8 cellular contexts compared by ENCODE assay signal in the genomic region with DNA sequence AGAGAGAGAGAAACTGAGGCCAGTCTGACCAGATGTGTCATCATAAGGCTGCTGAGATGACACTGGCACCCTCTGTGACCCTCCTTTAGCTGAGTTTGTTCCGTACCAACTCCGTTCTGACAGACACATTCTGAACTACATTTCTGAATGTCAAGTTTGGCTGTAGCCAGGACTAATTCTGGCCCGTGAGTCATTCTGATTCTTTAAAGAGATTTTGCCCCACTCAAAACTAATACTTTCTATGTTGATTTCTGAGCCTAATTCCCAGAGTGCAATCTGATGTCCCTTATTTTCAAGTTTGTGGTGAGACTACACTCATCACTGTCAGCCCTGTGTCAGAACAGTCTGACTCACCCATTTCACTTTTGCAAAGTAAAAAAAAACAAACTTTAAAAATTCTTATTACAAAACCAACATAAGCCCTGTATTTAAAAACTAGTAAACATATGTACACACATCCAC.
A peak's percentile ranks its signal among the peaks of the same experiment; 100 is the strongest.
DNase-seq lines count a peak whose midpoint lies in the region; ATAC-seq and TF ChIP-seq lines count a peak whose summit lies in the region.

No MANE protein-coding gene starts in this region.

- H3K27me3 ChIP-seq in breast epithelium (no peaks in the 10 kb centered on the region), mammary epithelial cell (ENCODE audit: insufficient read depth, low read length) (no peaks in the 10 kb centered on the region), stomach (no peaks in the 10 kb centered on the region)

- H2AFZ ChIP-seq in mammary epithelial cell (ENCODE audit: low read depth, low read length): peak overlapping the region; percentile 23
- no peak overlapping the region for H2AFZ ChIP-seq in OCI-LY7 (ENCODE audit: low read length)

- TF ChIP-seq POLR2A in breast epithelium (IDR thresholded peaks at IDR 0.05) (no peak), stomach (IDR thresholded peaks at IDR 0.05) (no peak)

- H3K9ac ChIP-seq in mammary epithelial cell (ENCODE audit: insufficient read depth, low read length): peak overlapping the region; percentile 72

- no peaks in the 10 kb centered on the region for H3K36me3 Mint-ChIP-seq in MCF 10A (ENCODE audit: insufficient read depth, unreplicated experiment)

- TF ChIP-seq CTCF in MCF 10A (IDR thresholded peaks at IDR 0.05; ENCODE audit: unreplicated experiment) (no peak), breast epithelium (IDR thresholded peaks at IDR 0.05) (no peak), mammary epithelial cell (conservative IDR thresholded peaks at IDR 0.05 in 1 of 2, IDR thresholded peaks at IDR 0.05 in 1 of 2; ENCODE audit: extremely low read depth in 1 of 2, insufficient read depth in 1 of 2, low read depth in 1 of 2, low read length in 2 of 2) (no peak), stomach (IDR thresholded peaks at IDR 0.05) (no peak), OCI-LY7 (conservative IDR thresholded peaks at IDR 0.05; ENCODE audit: low read length) (no peak)

- H3K4me1 Mint-ChIP-seq in MCF 10A (ENCODE audit: insufficient read depth, unreplicated experiment): peaks cover 43% of the 10 kb centered on the region

- BruUV-seq in MCF 10A (replicated peaks; lab: Mats Ljungman, UMichigan): no TSS peak
- BruUV-seq in mammary epithelial cell (replicated peaks; lab: Mats Ljungman, UMichigan): TSS peak; percentile 80
- BruUV-seq in OCI-LY7 (replicated peaks; lab: Mats Ljungman, UMichigan): no TSS peak

- H3K27ac ChIP-seq in breast epithelium (peak overlapping the region in 1 of 2 donors; percentile 56), mammary epithelial cell (ENCODE audit: insufficient read depth, low read depth, low read length) (peak overlapping the region; percentile 95), stomach (peak overlapping the region in 4 of 5 donors; percentile 60 to 74 (median 63)), OCI-LY7 (ENCODE audit: low read depth, low read length, poor library complexity, severe bottlenecking) (no peak overlapping the region)

- no peaks in the 10 kb centered on the region for H3K27me3 Mint-ChIP-seq in MCF 10A (ENCODE audit: insufficient read depth, unreplicated experiment)

- intact Hi-C loops in MCF 10A (cut with micrococcal nuclease): loop anchor here (1.0 to 10.0 kb wide), 7 partner anchors 64 to 994 kb away; a partner anchor contains a TSS
- intact Hi-C loops in breast epithelium (cut with DNase I; ENCODE audit: low total_unique reads): no loop called here
- intact Hi-C loops in mammary epithelial cell (cut with micrococcal nuclease): loop anchor here (2.0 to 10.0 kb wide), 3 partner anchors 74 to 434 kb away; no protein-coding TSS in a partner anchor
- intact Hi-C loops in stomach (cut with DNase I; ENCODE audit: low total_unique reads): no loop called here
- intact Hi-C loops in OCI-LY7 (cut with micrococcal nuclease; ENCODE audit: unreplicated experiment): no loop called here

- no peaks in the 10 kb centered on the region for H3K4me1 ChIP-seq in breast epithelium
- peaks cover 48% of the 10 kb centered on the region for H3K4me1 ChIP-seq in mammary epithelial cell (ENCODE audit: insufficient read depth, low read length)
- H3K4me1 ChIP-seq in stomach: peaks cover 0 to 17% (median 2%) of the 10 kb centered on the region in 4 donors
- H3K4me1 ChIP-seq in OCI-LY7 (ENCODE audit: insufficient read depth, low read length, poor library complexity, severe bottlenecking): no peaks in the 10 kb centered on the region

- H3K9me3 ChIP-seq in breast epithelium (no peaks in the 10 kb centered on the region), mammary epithelial cell (replicated peaks; ENCODE audit: insufficient read depth, low read length) (no peaks in the 10 kb centered on the region), stomach (no peaks in the 10 kb centered on the region), OCI-LY7 (ENCODE audit: low read length) (no peaks in the 10 kb centered on the region)

- no peaks in the 10 kb centered on the region for H3K9me2 ChIP-seq in OCI-LY7 (ENCODE audit: insufficient read depth, low read length)

- ATAC-seq in HG03159 (IDR thresholded peaks at IDR 0.05; ENCODE audit: unreplicated experiment): peak; percentile 82

- H3K4me2 ChIP-seq in mammary epithelial cell (ENCODE audit: insufficient read depth, low read depth, low read length): peak overlapping the region; percentile 55
- H3K4me2 ChIP-seq in OCI-LY7 (ENCODE audit: low read length): no peak overlapping the region

- TF ChIP-seq EP300 in stomach (IDR thresholded peaks at IDR 0.05): no peak

- H3K4me3 ChIP-seq in breast epithelium (no peak overlapping the region), mammary epithelial cell (replicated peaks in 1 of 3; ENCODE audit: insufficient read depth in 1 of 3, low read depth in 2 of 3, low read length in 3 of 3) (no peak overlapping the region), stomach (no peak overlapping the region), OCI-LY7 (ENCODE audit: low read depth, low read length, poor library complexity, severe bottlenecking) (no peak overlapping the region)

- DNase-seq in MCF 10A (ENCODE audit: unreplicated experiment): peak; percentile 86
- no peak for DNase-seq in breast epithelium (ENCODE audit: low spot score in 2 of 2)
- peak; percentile 93 for DNase-seq in mammary epithelial cell
- DNase-seq in stomach: no peak
- DNase-seq in OCI-M1 (lab: John Stamatoyannopoulos, UW): no peak
- DNase-seq in OCI-LY7 (ENCODE audit: low spot score): no peak
- no peak for DNase-seq in pons (ENCODE audit: low spot score)

- WGBS in mammary epithelial cell (ENCODE audit: low coverage, missing lambda C conversion rate): 31% methylated on average over 3 of the region's 3 CpGs
- 22 to 75% (median 55%) methylated on average over 3 of the region's 3 CpGs for WGBS in stomach, 5 donors

- dilution Hi-C loops in mammary epithelial cell (cut with HindIII; ENCODE audit: low sequenced_read_pairs): no loop called here

- H3K9me3 Mint-ChIP-seq in MCF 10A (ENCODE audit: unreplicated experiment): no peaks in the 10 kb centered on the region

- peak overlapping the region; percentile 89 for H3K27ac Mint-ChIP-seq in MCF 10A (ENCODE audit: low read depth, unreplicated experiment)

- no peaks in the 10 kb centered on the region for H3K79me2 ChIP-seq in mammary epithelial cell (ENCODE audit: insufficient read depth, low read length)
- H3K79me2 ChIP-seq in OCI-LY7 (ENCODE audit: insufficient read depth, low read depth, low read length): no peaks in the 10 kb centered on the region

- H4K20me1 ChIP-seq in mammary epithelial cell (ENCODE audit: insufficient read depth, low read length) (no peaks in the 10 kb centered on the region), OCI-LY7 (ENCODE audit: insufficient read depth, low read length) (no peaks in the 10 kb centered on the region)

- CTCF ChIA-PET in MCF 10A (lab: Yijun Ruan, JAX) (interaction anchor here (0.6 to 2.5 kb wide), 8 partner anchors 55 to 1000 kb away, joined by 3 to 8 read pairs (median 4); no protein-coding TSS in a partner anchor), mammary epithelial cell (lab: Charles Lee; ENCODE audit: low non-redundant PET) (no interaction called here), OCI-LY7 (lab: Charles Lee; ENCODE audit: unreplicated experiment) (interaction anchor here (0.6 kb wide), 1 partner anchor 80 kb away, joined by 3 read pairs; no protein-coding TSS in a partner anchor)

- in situ Hi-C loops in mammary epithelial cell (cut with MboI; ENCODE audit: low sequenced_read_pairs in 2 of 2): loop anchor here (5.0 to 10.0 kb wide), 2 partner anchors 66 to 68 kb away; no protein-coding TSS in a partner anchor

- POLR2A ChIA-PET in MCF 10A (lab: Yijun Ruan, JAX) (interaction anchor here (0.6 to 10.9 kb wide), 18 partner anchors 15 to 997 kb away, joined by 3 to 139 read pairs (median 6); a partner anchor contains a TSS), OCI-LY7 (lab: Charles Lee) (no interaction called here)

- peak overlapping the region; percentile 37 for H3K4me3 Mint-ChIP-seq in MCF 10A (ENCODE audit: unreplicated experiment)

- H3K36me3 ChIP-seq in breast epithelium (no peaks in the 10 kb centered on the region), mammary epithelial cell (ENCODE audit: insufficient read depth, low read length) (no peaks in the 10 kb centered on the region), stomach (no peaks in the 10 kb centered on the region), OCI-LY7 (ENCODE audit: insufficient read depth, low read length) (no peaks in the 10 kb centered on the region)

Comparison
In these comparisons a context has a peak if more than half of its experiments do, and no peak if none do; other contexts are left out.
1. DNase-seq: peak in MCF 10A (single experiment) and mammary epithelial cell (single experiment); none in breast epithelium (0 of 2), stomach (single experiment), OCI-M1 (single experiment), OCI-LY7 (single experiment) and pons (single experiment).
2. intact Hi-C loops: an anchor here in MCF 10A (1.0 to 10.0 kb wide) and mammary epithelial cell (2.0 to 10.0 kb wide); none called in breast epithelium, stomach and OCI-LY7.